ENCODE assay signal across 1 cellular context in the genomic region with DNA sequence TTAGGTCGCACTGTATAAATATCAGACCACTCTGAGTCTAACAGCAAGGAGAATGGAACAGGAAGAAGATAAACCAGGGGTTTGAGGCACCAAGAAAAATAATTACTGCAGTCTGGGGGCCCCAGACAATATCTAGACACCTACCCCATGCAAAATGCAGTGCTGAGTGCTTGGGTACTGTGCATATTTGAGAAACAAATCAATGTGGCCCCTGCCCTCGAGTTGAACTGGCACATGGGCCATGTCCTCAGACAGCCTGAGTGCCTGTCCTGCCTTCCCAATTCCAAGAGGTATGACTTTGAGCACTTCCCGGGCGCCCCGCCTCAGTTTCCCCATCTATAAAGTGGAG.
TF ChIP-seq lines count a peak whose summit lies in the region.

No MANE protein-coding gene starts in this region.

TF ChIP-seq in IMR-90, 13 proteins besides CTCF, POLR2A, EP300 and RAD21:
- no peak for TF ChIP-seq MAFK (IDR thresholded peaks at IDR 0.05; ENCODE audit: low read depth, low read length)
- TF ChIP-seq RFX5 (IDR thresholded peaks at IDR 0.05; ENCODE audit: low read depth, low read length), result no peak
- TF ChIP-seq NFE2L2 (IDR thresholded peaks at IDR 0.05; ENCODE audit: low read depth, low read length), result no peak
- TF ChIP-seq, protein P1, sequence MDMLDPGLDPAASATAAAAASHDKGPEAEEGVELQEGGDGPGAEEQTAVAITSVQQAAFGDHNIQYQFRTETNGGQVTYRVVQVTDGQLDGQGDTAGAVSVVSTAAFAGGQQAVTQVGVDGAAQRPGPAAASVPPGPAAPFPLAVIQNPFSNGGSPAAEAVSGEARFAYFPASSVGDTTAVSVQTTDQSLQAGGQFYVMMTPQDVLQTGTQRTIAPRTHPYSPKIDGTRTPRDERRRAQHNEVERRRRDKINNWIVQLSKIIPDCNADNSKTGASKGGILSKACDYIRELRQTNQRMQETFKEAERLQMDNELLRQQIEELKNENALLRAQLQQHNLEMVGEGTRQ (IDR thresholded peaks at IDR 0.05; ENCODE audit: low read depth, low read length), result no peak
